Comparison of ENCODE assay signal across 12 cellular contexts in genomic region chr7:77082192-77082591, GRCh38. TPM values are rescaled to one million over a fixed set of nuclear protein-coding genes. Genes with fewer than 3 reads are reported as not detected.
"Had no signal": no experiment of that assay in that cellular context is flagged by ENCODE, and none has a peak within 500 bp of the region (broad histone marks: within the 10 kb centered on the region; RNA-seq: fewer than 3 reads in every experiment).

No MANE protein-coding gene starts in this region.

RNA-seq across cellular contexts. Expression of gene SPDYE18, which starts 19.8 kb away (rescaled TPM):
- total RNA-seq: ascending aorta, WTC11 had no signal

RNA-seq across cellular contexts. Expression of gene SPDYE17, which starts 50.0 kb away (rescaled TPM):
- total RNA-seq: activated CD4-positive, alpha-beta memory T cell treated with anti-CD3 and anti-CD28 coated beads, Interleukin-2, amount 10 ng/mL, durations not matched to agents 7 days and 5 days; activated CD4-positive, alpha-beta T cell treated with anti-CD3 and anti-CD28 coated beads for 36 hours; activated CD4-positive, alpha-beta T cell treated with anti-CD3 and anti-CD28 coated beads, Interleukin-2, amount 10 ng/mL, durations not matched to agents 7 days and 5 days; activated CD8-positive, alpha-beta memory T cell treated with anti-CD3 and anti-CD28 coated beads, Interleukin-2, amount 10 ng/mL, durations not matched to agents 7 days and 5 days; activated CD8-positive, alpha-beta T cell treated with anti-CD3 and anti-CD28 coated beads, Interleukin-2, amount 10 ng/mL, durations not matched to agents 7 days and 5 days; activated naive CD8-positive, alpha-beta T cell treated with anti-CD3 and anti-CD28 coated beads, Interleukin-2, amount 10 ng/mL, durations not matched to agents 7 days and 5 days; activated T-helper 2 cell treated with anti-CD3 and anti-CD28 coated beads, Interferon-gamma antibody, Interleukin-2, Interleukin-4, amounts not matched to agents 10 μg/mL and 5 μg/mL and 100 μg/mL, durations not matched to agents 14 hours and 24 hours and 36 hours; ascending aorta; cardiac septum; cerebellum; WTC11 had no signal
- polyA plus RNA-seq: adipose tissue had no signal
